Comparison of ENCODE assay signal across 14 cellular contexts in the genomic region with DNA sequence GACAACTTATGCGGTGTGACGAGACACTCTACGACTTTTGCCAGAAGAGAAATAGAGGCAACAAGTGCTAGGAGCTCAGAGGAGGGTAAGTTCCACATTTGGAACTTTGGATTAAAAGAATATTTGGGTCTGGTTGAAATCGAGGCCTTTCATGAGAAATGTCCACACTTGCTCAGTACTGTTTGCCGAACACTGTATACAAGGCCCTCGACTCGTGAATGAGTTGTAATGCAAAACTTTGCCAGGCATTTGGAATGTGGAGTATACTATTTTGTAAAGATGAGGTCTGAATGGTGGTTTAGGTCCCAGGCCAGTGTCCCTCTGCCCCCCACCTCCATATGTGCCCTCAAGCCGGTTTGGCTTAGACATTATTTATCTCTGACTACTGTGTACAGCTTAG.
"Had no signal": no experiment of that assay in that cellular context is flagged by ENCODE, and none has a peak within 500 bp of the region (broad histone marks: within the 10 kb centered on the region; RNA-seq: fewer than 3 reads in every experiment).

No MANE protein-coding gene starts in this region.

- H3K9ac ChIP-seq: neural progenitor cell had no signal

- H3K4me3 ChIP-seq: gastrocnemius medialis, neural progenitor cell, pancreas, skin epidermis, vagina had no signal

- ATAC-seq: activated naive CD4-positive, alpha-beta T cell treated with anti-CD3 and anti-CD28 coated beads, Interleukin-2, amount 50 U/mL, for 72 hours; gastrocnemius medialis; pancreas had no signal

- H3K4me2 ChIP-seq: neural progenitor cell had no signal

- H3K27ac Mint-ChIP-seq: memory B cell, neural progenitor cell had no signal

- H3K9me3 Mint-ChIP-seq: activated naive CD4-positive, alpha-beta T cell treated with anti-CD3 and anti-CD28 coated beads, Interleukin-2, amount 50 U/mL, for 72 hours; memory B cell had no signal

- H2AFZ ChIP-seq: neural progenitor cell had no signal

- H3K27me3 ChIP-seq: gastrocnemius medialis, neural progenitor cell, pancreas, vagina had no signal

- H3K4me3 Mint-ChIP-seq: memory B cell, neural progenitor cell had no signal

- H3K36me3 ChIP-seq: gastrocnemius medialis, neural progenitor cell, pancreas, vagina had no signal

- H3K27ac ChIP-seq: gastrocnemius medialis, neural progenitor cell, pancreas, skin epidermis, vagina had no signal

- H3K9me3 ChIP-seq: gastrocnemius medialis, pancreas, vagina had no signal

- DNase-seq: activated CD4-positive, alpha-beta T cell treated with anti-CD3 and anti-CD28 coated beads, Interleukin-2, amount 50 U/mL, for 4 hours; activated CD4-positive, CD25-positive, alpha-beta regulatory T cell treated with anti-CD3 and anti-CD28 coated beads, Interleukin-2, amount 50 U/mL, for 72 hours; activated T-cell treated with anti-CD3 and anti-CD28 coated beads, Interleukin-2, amount 50 U/mL, for 1 hour; cortex of kidney; effector CD8-positive, alpha-beta T cell; gastrocnemius medialis; hypothalamus; pancreas; SW 1271 had no signal
